In the genomic region with DNA sequence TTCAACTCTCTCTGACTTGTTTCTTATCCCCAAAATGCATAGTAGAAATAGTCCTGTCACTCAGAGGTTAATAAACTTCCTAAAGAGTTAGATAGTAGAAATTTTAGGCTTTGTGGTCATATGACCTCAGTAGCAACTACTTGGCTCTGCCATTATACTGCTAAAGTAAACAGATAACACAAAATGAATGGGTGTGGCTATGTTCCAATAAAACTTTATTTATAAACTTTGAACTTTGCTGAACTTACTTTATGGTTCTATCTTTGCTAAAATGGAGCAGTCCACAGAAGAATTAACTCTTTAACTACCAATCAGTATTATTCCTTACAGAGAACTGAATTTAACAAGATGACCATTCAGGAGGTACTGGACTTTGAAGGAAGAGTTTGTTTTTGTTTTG, we compare ENCODE assay signal across 1 cellular context.
TF ChIP-seq lines count a peak whose summit lies in the region.

No MANE protein-coding gene starts in this region.

TF ChIP-seq in K562, 482 proteins besides CTCF, POLR2A, EP300 and RAD21:
- TF ChIP-seq, protein P1, sequence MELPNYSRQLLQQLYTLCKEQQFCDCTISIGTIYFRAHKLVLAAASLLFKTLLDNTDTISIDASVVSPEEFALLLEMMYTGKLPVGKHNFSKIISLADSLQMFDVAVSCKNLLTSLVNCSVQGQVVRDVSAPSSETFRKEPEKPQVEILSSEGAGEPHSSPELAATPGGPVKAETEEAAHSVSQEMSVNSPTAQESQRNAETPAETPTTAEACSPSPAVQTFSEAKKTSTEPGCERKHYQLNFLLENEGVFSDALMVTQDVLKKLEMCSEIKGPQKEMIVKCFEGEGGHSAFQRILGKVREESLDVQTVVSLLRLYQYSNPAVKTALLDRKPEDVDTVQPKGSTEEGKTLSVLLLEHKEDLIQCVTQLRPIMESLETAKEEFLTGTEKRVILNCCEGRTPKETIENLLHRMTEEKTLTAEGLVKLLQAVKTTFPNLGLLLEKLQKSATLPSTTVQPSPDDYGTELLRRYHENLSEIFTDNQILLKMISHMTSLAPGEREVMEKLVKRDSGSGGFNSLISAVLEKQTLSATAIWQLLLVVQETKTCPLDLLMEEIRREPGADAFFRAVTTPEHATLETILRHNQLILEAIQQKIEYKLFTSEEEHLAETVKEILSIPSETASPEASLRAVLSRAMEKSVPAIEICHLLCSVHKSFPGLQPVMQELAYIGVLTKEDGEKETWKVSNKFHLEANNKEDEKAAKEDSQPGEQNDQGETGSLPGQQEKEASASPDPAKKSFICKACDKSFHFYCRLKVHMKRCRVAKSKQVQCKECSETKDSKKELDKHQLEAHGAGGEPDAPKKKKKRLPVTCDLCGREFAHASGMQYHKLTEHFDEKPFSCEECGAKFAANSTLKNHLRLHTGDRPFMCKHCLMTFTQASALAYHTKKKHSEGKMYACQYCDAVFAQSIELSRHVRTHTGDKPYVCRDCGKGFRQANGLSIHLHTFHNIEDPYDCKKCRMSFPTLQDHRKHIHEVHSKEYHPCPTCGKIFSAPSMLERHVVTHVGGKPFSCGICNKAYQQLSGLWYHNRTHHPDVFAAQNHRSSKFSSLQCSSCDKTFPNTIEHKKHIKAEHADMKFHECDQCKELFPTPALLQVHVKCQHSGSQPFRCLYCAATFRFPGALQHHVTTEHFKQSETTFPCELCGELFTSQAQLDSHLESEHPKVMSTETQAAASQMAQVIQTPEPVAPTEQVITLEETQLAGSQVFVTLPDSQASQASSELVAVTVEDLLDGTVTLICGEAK (IDR thresholded peaks at IDR 0.05): peak; percentile 96
- TF ChIP-seq, protein P1 (CRISPR knock-in tag; IDR thresholded peaks at IDR 0.05): peak; percentile 71
- TF ChIP-seq, protein P2, sequence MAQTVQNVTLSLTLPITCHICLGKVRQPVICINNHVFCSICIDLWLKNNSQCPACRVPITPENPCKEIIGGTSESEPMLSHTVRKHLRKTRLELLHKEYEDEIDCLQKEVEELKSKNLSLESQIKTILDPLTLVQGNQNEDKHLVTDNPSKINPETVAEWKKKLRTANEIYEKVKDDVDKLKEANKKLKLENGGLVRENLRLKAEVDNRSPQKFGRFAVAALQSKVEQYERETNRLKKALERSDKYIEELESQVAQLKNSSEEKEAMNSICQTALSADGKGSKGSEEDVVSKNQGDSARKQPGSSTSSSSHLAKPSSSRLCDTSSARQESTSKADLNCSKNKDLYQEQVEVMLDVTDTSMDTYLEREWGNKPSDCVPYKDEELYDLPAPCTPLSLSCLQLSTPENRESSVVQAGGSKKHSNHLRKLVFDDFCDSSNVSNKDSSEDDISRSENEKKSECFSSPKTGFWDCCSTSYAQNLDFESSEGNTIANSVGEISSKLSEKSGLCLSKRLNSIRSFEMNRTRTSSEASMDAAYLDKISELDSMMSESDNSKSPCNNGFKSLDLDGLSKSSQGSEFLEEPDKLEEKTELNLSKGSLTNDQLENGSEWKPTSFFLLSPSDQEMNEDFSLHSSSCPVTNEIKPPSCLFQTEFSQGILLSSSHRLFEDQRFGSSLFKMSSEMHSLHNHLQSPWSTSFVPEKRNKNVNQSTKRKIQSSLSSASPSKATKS (CRISPR knock-in tag; IDR thresholded peaks at IDR 0.05): no peak
- 0 out of 4 replicates have a peak, but pooled peaks of 1 of the 2 experiments have one; percentile 31 for TF ChIP-seq FOXA3 (CRISPR knock-in tag; conservative IDR thresholded peaks at IDR 0.05 in 1 of 2, IDR thresholded peaks at IDR 0.05 in 1 of 2)
- TF ChIP-seq NFE2 (IDR thresholded peaks at IDR 0.05; ENCODE audit: low read depth): no peak
- no peak for TF ChIP-seq NR2C2 (CRISPR knock-in tag; IDR thresholded peaks at IDR 0.05)
- TF ChIP-seq NR2C2 (tag; IDR thresholded peaks at IDR 0.05): no peak
- no peak for TF ChIP-seq NR1H2 (CRISPR knock-in tag; IDR thresholded peaks at IDR 0.05)
- no peak for TF ChIP-seq ILF3 (IDR thresholded peaks at IDR 0.05; ENCODE audit: borderline replicate concordance)
- TF ChIP-seq SAFB (IDR thresholded peaks at IDR 0.05; ENCODE audit: borderline replicate concordance, low read depth, low read length): no peak
TF ChIP-seq in K562: peak in this region for 2.
